Comparison of ENCODE assay signal across 24 cellular contexts in the genomic region with DNA sequence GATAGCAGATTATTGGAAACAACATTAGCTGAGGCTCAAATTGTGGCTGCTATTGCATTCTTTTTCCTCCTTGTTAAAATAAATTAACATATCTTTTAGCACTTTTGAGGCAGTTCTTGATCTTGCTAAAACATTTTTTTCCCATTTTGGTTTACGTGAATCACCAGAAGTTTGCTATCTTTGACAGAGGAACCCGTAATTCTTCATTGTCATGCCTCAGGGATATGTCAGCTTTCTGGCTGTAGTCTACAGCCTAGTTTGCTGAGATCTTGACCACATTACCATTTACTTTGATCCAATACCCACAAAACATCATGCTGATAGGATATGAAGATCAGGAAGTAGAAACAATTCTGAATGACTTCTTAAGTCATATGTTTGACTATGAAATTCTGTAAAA.
"Had no signal": no experiment of that assay in that cellular context is flagged by ENCODE, and none has a peak within 500 bp of the region (broad histone marks: within the 10 kb centered on the region; RNA-seq: fewer than 3 reads in every experiment).

No MANE protein-coding gene starts in this region.

- H3K4me1 ChIP-seq: esophagus squamous epithelium, right atrium auricular region, sigmoid colon, testis, tibial nerve, upper lobe of right lung, vagina had no signal

- ATAC-seq: effector memory CD8-positive, alpha-beta T cell; left colon; left ventricle myocardium superior; mucosa of descending colon; naive thymus-derived CD8-positive, alpha-beta T cell; stimulated activated naive B cell treated with anti-CD40 and anti-IgM and Interleukin-4, amounts not matched to agents 10 μg/mL and 1 μg/mL and 100 μg/mL, for 72 hours; stimulated activated naive CD8-positive, alpha-beta T cell treated with anti-CD3 and anti-CD28 coated beads, Interleukin-15, amount 100 ng/mL, for 72 hours; upper lobe of right lung had no signal

- H3K36me3 ChIP-seq: esophagus squamous epithelium, neutrophil, right atrium auricular region, sigmoid colon, tibial nerve, upper lobe of right lung, vagina had no signal

- H3K4me3 ChIP-seq: esophagus squamous epithelium, lung, mucosa of descending colon, right atrium auricular region, sigmoid colon, skin epidermis, testis, tibial nerve, upper lobe of right lung, vagina had no signal

- H3K9me3 ChIP-seq: esophagus squamous epithelium, mucosa of descending colon, neutrophil, right atrium auricular region, testis, tibial nerve, upper lobe of right lung, vagina had no signal

- H3K27me3 ChIP-seq: esophagus squamous epithelium, neutrophil, right atrium auricular region, sigmoid colon, testis, tibial nerve, upper lobe of right lung, vagina had no signal

- H3K27ac ChIP-seq: epithelial cell of prostate, esophagus squamous epithelium, neutrophil, right atrium auricular region, sigmoid colon, skin epidermis, testis, tibial nerve, upper lobe of right lung, vagina had no signal

- DNase-seq: effector memory CD8-positive, alpha-beta T cell; esophagus squamous epithelium; foreskin melanocyte; head of caudate nucleus; hippocampal formation; left colon; left ventricle myocardium superior; mucosa of descending colon; naive thymus-derived CD8-positive, alpha-beta T cell; posterior cingulate gyrus; sigmoid colon; stimulated activated CD4-positive, alpha-beta T cell treated with anti-CD3 and anti-CD28 coated beads, Interleukin-2, amount 100 ng/mL, for 24 hours; stimulated activated CD4-positive, alpha-beta T cell treated with anti-CD3 and anti-CD28 coated beads, Interleukin-4, amount 100 ng/mL, for 4 hours; stimulated activated naive B cell treated with anti-CD40 and anti-IgM and Interleukin-4, amounts not matched to agents 10 μg/mL and 1 μg/mL and 100 μg/mL, for 72 hours; stimulated activated naive CD8-positive, alpha-beta T cell treated with anti-CD3 and anti-CD28 coated beads, Interleukin-15, amount 100 ng/mL, for 72 hours; testis; upper lobe of right lung had no signal
